24 cellular contexts compared by ENCODE assay signal in genomic region chr10:102404361-102405107, GRCh38. TPM values are rescaled to one million over a fixed set of nuclear protein-coding genes. Genes with fewer than 3 reads are reported as not detected.
DNase-seq lines count a peak whose midpoint lies in the region; ATAC-seq and TF ChIP-seq lines count a peak whose summit lies in the region.
"Had no signal": no experiment of that assay in that cellular context is flagged by ENCODE, and none has a peak within 500 bp of the region (broad histone marks: within the 10 kb centered on the region; RNA-seq: fewer than 3 reads in every experiment).

No MANE protein-coding gene starts in this region.

- no peak overlapping the region for H3K4me3 ChIP-seq in transverse colon
- H3K4me3 ChIP-seq: ascending aorta, left ventricle myocardium inferior, psoas muscle, SK-N-MC had no signal

- DNase-seq in activated CD8-positive, alpha-beta memory T cell treated with anti-CD3 and anti-CD28 coated beads for 24 hours = peak; percentile 60
- no peak for DNase-seq in activated CD8-positive, alpha-beta memory T cell treated with anti-CD3 and anti-CD28 coated beads, Interleukin-2, amount 50 U/mL, for 4 hours
- DNase-seq in memory B cell (ENCODE audit: low spot score in 2 of 2) (no peak), transverse colon (no peak), NCI-H1048 (lab: John Stamatoyannopoulos, UW) (no peak)
- no peak for DNase-seq in activated CD4-positive, alpha-beta memory T cell treated with anti-CD3 and anti-CD28 coated beads for 36 hours
- DNase-seq: activated T-cell treated with anti-CD3 and anti-CD28 coated beads for 4 hours, NCI-H524 treated with DMSO at 0.1 percent for 48 hours had no signal

- CTCF ChIA-PET in activated CD4-positive, alpha-beta memory T cell treated with anti-CD3 and anti-CD28 coated beads for 36 hours (lab: Charles Lee) = interaction anchor here (1.1 to 13.2 kb wide), 9 partner anchors 9 to 236 kb away, joined by 3 to 213 read pairs (median 8); partner anchors contain the start of genes ELOVL3, FBXL15 and NFKB2

- H3K9me3 Mint-ChIP-seq in IgD-negative memory B cell (no peaks in the 10 kb centered on the region), memory B cell (no peaks in the 10 kb centered on the region)
- no peaks in the 10 kb centered on the region for H3K9me3 Mint-ChIP-seq in activated CD4-positive, alpha-beta memory T cell treated with anti-CD3 and anti-CD28 coated beads for 36 hours
- H3K9me3 Mint-ChIP-seq: T-helper 2 cell treated with Interferon-gamma antibody and Interleukin-4, amounts not matched to agents 5 μg/mL and 100 μg/mL, for 36 hours had no signal

- H3K27me3 ChIP-seq in transverse colon = peaks cover 20% of the 10 kb centered on the region

- peaks cover 14 to 18% (median 16%) of the 10 kb centered on the region in 4 donors for H3K4me1 ChIP-seq in transverse colon

- in situ Hi-C loops in transverse colon (cut with MboI; ENCODE audit: low pct_ligation_motif_present in 1 of 4, low pct_unique_long_range_greater_than_20kb in 1 of 4, low sequenced_read_pairs in 3 of 4) = no loop called here

- H3K9me3 ChIP-seq in transverse colon = no peaks in the 10 kb centered on the region
- H3K9me3 ChIP-seq: ascending aorta, left ventricle myocardium inferior, psoas muscle had no signal

- TF ChIP-seq POLR2A in transverse colon (IDR thresholded peaks at IDR 0.05) = no peak

- H3K27me3 Mint-ChIP-seq in IgD-negative memory B cell = peaks cover 21% of the 10 kb centered on the region
- H3K27me3 Mint-ChIP-seq in memory B cell = peaks cover 9% of the 10 kb centered on the region
- peaks cover 7% of the 10 kb centered on the region for H3K27me3 Mint-ChIP-seq in activated CD4-positive, alpha-beta memory T cell treated with anti-CD3 and anti-CD28 coated beads for 36 hours

- H3K4me1 Mint-ChIP-seq in IgD-negative memory B cell = peaks cover 6 to 18% (median 11%) of the 10 kb centered on the region in 3 donors
- H3K4me1 Mint-ChIP-seq in memory B cell = peaks cover 15% of the 10 kb centered on the region
- peaks cover 19% of the 10 kb centered on the region for H3K4me1 Mint-ChIP-seq in activated CD4-positive, alpha-beta memory T cell treated with anti-CD3 and anti-CD28 coated beads for 36 hours (ENCODE audit: low read depth)

- H3K36me3 ChIP-seq in transverse colon = no peaks in the 10 kb centered on the region

- POLR2A ChIA-PET in activated CD4-positive, alpha-beta memory T cell treated with anti-CD3 and anti-CD28 coated beads for 36 hours (lab: Charles Lee) = interaction anchor here (0.7 to 2.4 kb wide), 6 partner anchors 8 to 46 kb away, joined by 3 to 11 read pairs (median 4); partner anchors contain the start of gene NFKB2

- intact Hi-C loops in transverse colon (cut with DNase I; ENCODE audit: low total_unique reads) = no loop called here
- intact Hi-C loops in activated CD4-positive, alpha-beta memory T cell treated with anti-CD3 and anti-CD28 coated beads for 36 hours (cut with micrococcal nuclease) = no loop called here

- peak overlapping the region; percentile 27 to 99 (median 90) for H3K27ac ChIP-seq in transverse colon
- H3K27ac ChIP-seq: ascending aorta, left ventricle myocardium inferior, psoas muscle, SK-N-MC, VCaP had no signal

- no peak for TF ChIP-seq EP300 in transverse colon (IDR thresholded peaks at IDR 0.05; ENCODE audit: low read depth)

- TF ChIP-seq CTCF in transverse colon (IDR thresholded peaks at IDR 0.05) = no peak

- 82% methylated on average over 17 of the region's 17 CpGs; no CpG with 5 or more reads in 1 of the 2 donors for WGBS in transverse colon (ENCODE audit: low coverage in 1 of 2), 2 donors

- H3K36me3 Mint-ChIP-seq in IgD-negative memory B cell = peaks cover 2% of the 10 kb centered on the region
- H3K36me3 Mint-ChIP-seq in memory B cell = peaks cover 12% of the 10 kb centered on the region
- H3K36me3 Mint-ChIP-seq in activated CD4-positive, alpha-beta memory T cell treated with anti-CD3 and anti-CD28 coated beads for 36 hours = peaks cover 29% of the 10 kb centered on the region

- H3K27ac Mint-ChIP-seq in IgD-negative memory B cell = peak overlapping the region; percentile 72 to 94 (median 83)
- peak overlapping the region; percentile 22 for H3K27ac Mint-ChIP-seq in memory B cell
- no peak overlapping the region for H3K27ac Mint-ChIP-seq in activated CD4-positive, alpha-beta memory T cell treated with anti-CD3 and anti-CD28 coated beads for 36 hours
- H3K27ac Mint-ChIP-seq: T-helper 2 cell treated with Interferon-gamma antibody and Interleukin-4, amounts not matched to agents 5 μg/mL and 100 μg/mL, for 36 hours had no signal

- H3K4me3 Mint-ChIP-seq in IgD-negative memory B cell = peak overlapping the region in 1 of 4 donors; percentile 41
- H3K4me3 Mint-ChIP-seq in memory B cell = no peak overlapping the region
- H3K4me3 Mint-ChIP-seq in activated CD4-positive, alpha-beta memory T cell treated with anti-CD3 and anti-CD28 coated beads for 36 hours = no peak overlapping the region
- H3K4me3 Mint-ChIP-seq: H9; T-helper 2 cell treated with Interferon-gamma antibody and Interleukin-4, amounts not matched to agents 5 μg/mL and 100 μg/mL, for 36 hours had no signal

- ATAC-seq in memory B cell (ENCODE audit: low read depth) = no peak
- ATAC-seq in GM21737 (IDR thresholded peaks at IDR 0.05; ENCODE audit: unreplicated experiment) = no peak

RNA-seq across cellular contexts. Expression of gene NFKB2, which starts 9.0 kb away (rescaled TPM):
- 42.8 TPM for polyA plus RNA-seq in IgD-negative memory B cell
- 10 to 100 TPM in 3 of 4 donors, 1 to 10 TPM in 1; 4.4 to 24.5 (median 17.8) TPM for total RNA-seq in transverse colon
- total RNA-seq in activated CD4-positive, alpha-beta memory T cell treated with anti-CD3 and anti-CD28 coated beads for 36 hours = 100 to 1,000 TPM; 241 to 242 TPM

RNA-seq across cellular contexts. Expression of gene PSD, which starts 14.1 kb away (rescaled TPM):
- 2.8 TPM for polyA plus RNA-seq in IgD-negative memory B cell
- 10 to 100 TPM; 38.9 to 56.1 (median 49.4) TPM for total RNA-seq in transverse colon
- 1 to 10 TPM; 4.2 to 4.4 TPM for total RNA-seq in activated CD4-positive, alpha-beta memory T cell treated with anti-CD3 and anti-CD28 coated beads for 36 hours
- total RNA-seq: ascending aorta had no signal

RNA-seq across cellular contexts. Expression of gene FBXL15, which starts 16.1 kb away (rescaled TPM):
- 40.5 TPM for polyA plus RNA-seq in IgD-negative memory B cell
- total RNA-seq in transverse colon = 10 to 100 TPM; 16.7 to 56.3 (median 46.0) TPM
- 10 to 100 TPM; 10.8 to 11.4 TPM for total RNA-seq in activated CD4-positive, alpha-beta memory T cell treated with anti-CD3 and anti-CD28 coated beads for 36 hours

RNA-seq across cellular contexts. Expression of gene CUEDC2, which starts 27.8 kb away (rescaled TPM):
- polyA plus RNA-seq in IgD-negative memory B cell = 51.8 TPM
- total RNA-seq in transverse colon = 10 to 100 TPM in 3 of 4 donors, 1 to 10 TPM in 1; 5.2 to 35.2 (median 33.5) TPM
- 10 to 100 TPM; 68.6 to 68.9 TPM for total RNA-seq in activated CD4-positive, alpha-beta memory T cell treated with anti-CD3 and anti-CD28 coated beads for 36 hours

RNA-seq across cellular contexts. Expression of gene C10orf95, which starts 46.8 kb away (rescaled TPM):
- polyA plus RNA-seq in IgD-negative memory B cell = 0.70 TPM
- 10 to 100 TPM in 1 of 4 donors, 1 to 10 TPM in 1, under 1 TPM in 2; 0.48 to 34.4 (median 1.1) TPM for total RNA-seq in transverse colon
- under 1 TPM; 0.19 to 0.48 TPM for total RNA-seq in activated CD4-positive, alpha-beta memory T cell treated with anti-CD3 and anti-CD28 coated beads for 36 hours
- total RNA-seq: ascending aorta, Daoy, dermis microvascular lymphatic vessel endothelial cell, H9, IMR-90, left ventricle myocardium inferior, psoas muscle, RPMI7951, skeletal muscle tissue had no signal
- polyA plus RNA-seq: BJ, IMR-90, neural cell had no signal

Comparison
In these comparisons a context has a peak if more than half of its experiments do, and no peak if none do; other contexts are left out.
1. RNA of gene NFKB2, which starts 9.0 kb away (total RNA-seq): 241 to 242 TPM in activated CD4-positive, alpha-beta memory T cell treated with anti-CD3 and anti-CD28 coated beads for 36 hours; 4.4 to 24.5 TPM in transverse colon; every median in the first group is over 4 times any median in the second.
2. RNA of gene PSD, which starts 14.1 kb away (total RNA-seq): 38.9 to 56.1 TPM in transverse colon; 4.2 to 4.4 TPM in activated CD4-positive, alpha-beta memory T cell treated with anti-CD3 and anti-CD28 coated beads for 36 hours; every median in the first group is over 4 times any median in the second.